ENCODE assay signal across 2 cellular contexts in the genomic region with DNA sequence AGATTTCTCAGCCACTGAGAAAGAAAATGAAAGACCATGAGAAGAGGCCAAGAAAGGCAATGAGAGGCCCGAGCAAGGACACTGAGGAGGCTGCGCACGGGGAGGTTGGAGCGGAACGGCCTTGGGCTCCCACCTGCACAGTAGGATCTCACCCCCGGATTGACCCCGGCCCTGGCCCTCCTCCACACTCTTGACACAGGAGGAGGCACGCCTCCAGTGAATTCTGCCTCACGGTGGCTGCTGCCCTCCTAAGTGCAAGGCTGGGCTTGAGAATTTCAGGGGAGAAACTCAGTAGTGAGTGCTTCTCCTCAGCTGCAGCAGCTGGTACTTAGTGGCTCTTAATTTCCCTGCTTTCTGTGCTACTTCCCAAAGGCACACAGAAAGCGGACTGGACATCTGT.
TF ChIP-seq lines count a peak whose summit lies in the region.

No MANE protein-coding gene starts in this region.

TF ChIP-seq in GM23338, 12 proteins besides CTCF, POLR2A, EP300 and RAD21 (continues in another document):
- no peak for TF ChIP-seq ZNF114 (CRISPR knock-in tag; IDR thresholded peaks at IDR 0.05)
- TF ChIP-seq JUNB (IDR thresholded peaks at IDR 0.05; ENCODE audit: unreplicated experiment) = no peak
- TF ChIP-seq POLR2AphosphoS5 (IDR thresholded peaks at IDR 0.05; ENCODE audit: low read depth) = no peak
- TF ChIP-seq STAT1 (IDR thresholded peaks at IDR 0.05; ENCODE audit: unreplicated experiment) = no peak
- TF ChIP-seq CREB1 (CRISPR knock-in tag; IDR thresholded peaks at IDR 0.05; ENCODE audit: low read depth) = no peak
- TF ChIP-seq, protein P1, sequence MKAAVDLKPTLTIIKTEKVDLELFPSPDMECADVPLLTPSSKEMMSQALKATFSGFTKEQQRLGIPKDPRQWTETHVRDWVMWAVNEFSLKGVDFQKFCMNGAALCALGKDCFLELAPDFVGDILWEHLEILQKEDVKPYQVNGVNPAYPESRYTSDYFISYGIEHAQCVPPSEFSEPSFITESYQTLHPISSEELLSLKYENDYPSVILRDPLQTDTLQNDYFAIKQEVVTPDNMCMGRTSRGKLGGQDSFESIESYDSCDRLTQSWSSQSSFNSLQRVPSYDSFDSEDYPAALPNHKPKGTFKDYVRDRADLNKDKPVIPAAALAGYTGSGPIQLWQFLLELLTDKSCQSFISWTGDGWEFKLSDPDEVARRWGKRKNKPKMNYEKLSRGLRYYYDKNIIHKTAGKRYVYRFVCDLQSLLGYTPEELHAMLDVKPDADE (IDR thresholded peaks at IDR 0.05) = no peak
- TF ChIP-seq EZH2 (IDR thresholded peaks at IDR 0.05; ENCODE audit: low read depth, unreplicated experiment) = no peak
- TF ChIP-seq, protein P2, sequence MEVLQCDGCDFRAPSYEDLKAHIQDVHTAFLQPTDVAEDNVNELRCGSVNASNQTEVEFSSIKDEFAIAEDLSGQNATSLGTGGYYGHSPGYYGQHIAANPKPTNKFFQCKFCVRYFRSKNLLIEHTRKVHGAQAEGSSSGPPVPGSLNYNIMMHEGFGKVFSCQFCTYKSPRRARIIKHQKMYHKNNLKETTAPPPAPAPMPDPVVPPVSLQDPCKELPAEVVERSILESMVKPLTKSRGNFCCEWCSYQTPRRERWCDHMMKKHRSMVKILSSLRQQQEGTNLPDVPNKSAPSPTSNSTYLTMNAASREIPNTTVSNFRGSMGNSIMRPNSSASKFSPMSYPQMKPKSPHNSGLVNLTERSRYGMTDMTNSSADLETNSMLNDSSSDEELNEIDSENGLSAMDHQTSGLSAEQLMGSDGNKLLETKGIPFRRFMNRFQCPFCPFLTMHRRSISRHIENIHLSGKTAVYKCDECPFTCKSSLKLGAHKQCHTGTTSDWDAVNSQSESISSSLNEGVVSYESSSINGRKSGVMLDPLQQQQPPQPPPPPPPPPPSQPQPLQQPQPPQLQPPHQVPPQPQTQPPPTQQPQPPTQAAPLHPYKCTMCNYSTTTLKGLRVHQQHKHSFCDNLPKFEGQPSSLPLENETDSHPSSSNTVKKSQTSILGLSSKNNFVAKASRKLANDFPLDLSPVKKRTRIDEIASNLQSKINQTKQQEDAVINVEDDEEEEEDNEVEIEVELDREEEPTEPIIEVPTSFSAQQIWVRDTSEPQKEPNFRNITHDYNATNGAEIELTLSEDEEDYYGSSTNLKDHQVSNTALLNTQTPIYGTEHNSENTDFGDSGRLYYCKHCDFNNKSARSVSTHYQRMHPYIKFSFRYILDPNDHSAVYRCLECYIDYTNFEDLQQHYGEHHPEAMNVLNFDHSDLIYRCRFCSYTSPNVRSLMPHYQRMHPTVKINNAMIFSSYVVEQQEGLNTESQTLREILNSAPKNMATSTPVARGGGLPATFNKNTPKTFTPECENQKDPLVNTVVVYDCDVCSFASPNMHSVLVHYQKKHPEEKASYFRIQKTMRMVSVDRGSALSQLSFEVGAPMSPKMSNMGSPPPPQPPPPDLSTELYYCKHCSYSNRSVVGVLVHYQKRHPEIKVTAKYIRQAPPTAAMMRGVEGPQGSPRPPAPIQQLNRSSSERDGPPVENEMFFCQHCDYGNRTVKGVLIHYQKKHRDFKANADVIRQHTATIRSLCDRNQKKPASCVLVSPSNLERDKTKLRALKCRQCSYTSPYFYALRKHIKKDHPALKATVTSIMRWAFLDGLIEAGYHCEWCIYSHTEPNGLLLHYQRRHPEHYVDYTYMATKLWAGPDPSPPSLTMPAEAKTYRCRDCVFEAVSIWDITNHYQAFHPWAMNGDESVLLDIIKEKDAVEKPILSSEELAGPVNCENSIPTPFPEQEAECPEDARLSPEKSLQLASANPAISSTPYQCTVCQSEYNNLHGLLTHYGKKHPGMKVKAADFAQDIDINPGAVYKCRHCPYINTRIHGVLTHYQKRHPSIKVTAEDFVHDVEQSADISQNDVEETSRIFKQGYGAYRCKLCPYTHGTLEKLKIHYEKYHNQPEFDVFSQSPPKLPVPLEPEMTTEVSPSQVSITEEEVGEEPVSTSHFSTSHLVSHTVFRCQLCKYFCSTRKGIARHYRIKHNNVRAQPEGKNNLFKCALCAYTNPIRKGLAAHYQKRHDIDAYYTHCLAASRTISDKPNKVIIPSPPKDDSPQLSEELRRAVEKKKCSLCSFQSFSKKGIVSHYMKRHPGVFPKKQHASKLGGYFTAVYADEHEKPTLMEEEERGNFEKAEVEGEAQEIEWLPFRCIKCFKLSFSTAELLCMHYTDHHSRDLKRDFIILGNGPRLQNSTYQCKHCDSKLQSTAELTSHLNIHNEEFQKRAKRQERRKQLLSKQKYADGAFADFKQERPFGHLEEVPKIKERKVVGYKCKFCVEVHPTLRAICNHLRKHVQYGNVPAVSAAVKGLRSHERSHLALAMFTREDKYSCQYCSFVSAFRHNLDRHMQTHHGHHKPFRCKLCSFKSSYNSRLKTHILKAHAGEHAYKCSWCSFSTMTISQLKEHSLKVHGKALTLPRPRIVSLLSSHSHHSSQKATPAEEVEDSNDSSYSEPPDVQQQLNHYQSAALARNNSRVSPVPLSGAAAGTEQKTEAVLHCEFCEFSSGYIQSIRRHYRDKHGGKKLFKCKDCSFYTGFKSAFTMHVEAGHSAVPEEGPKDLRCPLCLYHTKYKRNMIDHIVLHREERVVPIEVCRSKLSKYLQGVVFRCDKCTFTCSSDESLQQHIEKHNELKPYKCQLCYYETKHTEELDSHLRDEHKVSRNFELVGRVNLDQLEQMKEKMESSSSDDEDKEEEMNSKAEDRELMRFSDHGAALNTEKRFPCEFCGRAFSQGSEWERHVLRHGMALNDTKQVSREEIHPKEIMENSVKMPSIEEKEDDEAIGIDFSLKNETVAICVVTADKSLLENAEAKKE (CRISPR knock-in tag; IDR thresholded peaks at IDR 0.05) = no peak
- no peak for TF ChIP-seq NANOG (IDR thresholded peaks at IDR 0.05; ENCODE audit: borderline replicate concordance)
- TF ChIP-seq ZNF331 (CRISPR knock-in tag; IDR thresholded peaks at IDR 0.05; ENCODE audit: low read depth) = no peak

TF ChIP-seq in K562, 482 proteins besides CTCF, POLR2A, EP300 and RAD21:
- TF ChIP-seq POLR2G (IDR thresholded peaks at IDR 0.05; ENCODE audit: low read depth, low read length) (0 out of 2 replicates have a peak, but pooled peaks have one; percentile 32), EGR1 (conservative IDR thresholded peaks at IDR 0.05) (no peak), U2AF2 (optimal IDR thresholded peaks at IDR 0.05; ENCODE audit: low read depth, low read length) (no peak)
